8 cellular contexts compared by ENCODE assay signal in genomic region chr19:10402441-10403038, GRCh38. TPM values are rescaled to one million over a fixed set of nuclear protein-coding genes. Genes with fewer than 3 reads are reported as not detected.
A peak's percentile ranks its signal among the peaks of the same experiment; 100 is the strongest.
DNase-seq lines count a peak whose midpoint lies in the region; TF ChIP-seq lines count a peak whose summit lies in the region.

No MANE protein-coding gene starts in this region.

- H3K4me2 ChIP-seq in SU-DHL-6 (ENCODE audit: low read depth, low read length, poor library complexity, severe bottlenecking) = peak overlapping the region; percentile 97

- intact Hi-C loops in esophagus squamous epithelium (cut with DNase I) (loop anchor here (10.0 kb wide), 1 partner anchor 172 kb away; no protein-coding TSS in a partner anchor), ovary (cut with DNase I) (loop anchor here in 1 of 4 donors (10.0 kb wide), 1 partner anchor 162 kb away; the partner anchor contains the start of genes CDKN2D and KRI1)

- H4K20me1 ChIP-seq in SU-DHL-6 (ENCODE audit: low read depth, low read length) = no peaks in the 10 kb centered on the region; the same call in 1 of the 2 replicates

- H3K79me2 ChIP-seq in SU-DHL-6 (ENCODE audit: insufficient read depth, low read length) = peaks cover 53% of the 10 kb centered on the region

- DNase-seq in NCI-H82 (lab: John Stamatoyannopoulos, UW) (peak; percentile 53), NCI-H82 treated with DMSO at 0.1 percent for 48 hours (lab: John Stamatoyannopoulos, UW; ENCODE audit: unreplicated experiment) (no peak), esophagus squamous epithelium (lab: John Stamatoyannopoulos, UW) (no peak), ovary (no peak), RPMI8226 (no peak), NCI-H1105 treated with DMSO at 0.1 percent for 48 hours (lab: John Stamatoyannopoulos, UW) (no peak), GOT3 (lab: John Stamatoyannopoulos, UW) (no peak)

- no peak for TF ChIP-seq EP300 in ovary (IDR thresholded peaks at IDR 0.05)

- TF ChIP-seq CTCF in SU-DHL-6 (IDR thresholded peaks at IDR 0.05; ENCODE audit: insufficient read depth, low read length, poor library complexity, severe bottlenecking) (no peak), esophagus squamous epithelium (IDR thresholded peaks at IDR 0.05) (no peak), ovary (IDR thresholded peaks at IDR 0.05) (no peak)

- H3K4me1 ChIP-seq in esophagus squamous epithelium (peaks cover 27 to 90% (median 37%) of the 10 kb centered on the region in 3 donors), ovary (ENCODE audit: insufficient read depth) (peaks cover 14% of the 10 kb centered on the region)

- H3K4me3 ChIP-seq in SU-DHL-6 (ENCODE audit: insufficient read depth, low read length, poor library complexity, severe bottlenecking) = peak overlapping the region; percentile 82
- H3K4me3 ChIP-seq in esophagus squamous epithelium = peak overlapping the region; percentile 67 to 93 (median 70)
- H3K4me3 ChIP-seq in ovary = peak overlapping the region; percentile 86

- H3K27ac ChIP-seq in SU-DHL-6 (ENCODE audit: low read depth, low read length) = peak overlapping the region; percentile 36
- H3K27ac ChIP-seq in esophagus squamous epithelium = peak overlapping the region; percentile 74 to 90 (median 86)
- H3K27ac ChIP-seq in ovary = peak overlapping the region in 1 of 2 donors; percentile 71

- no peaks in the 10 kb centered on the region for H3K27me3 ChIP-seq in SU-DHL-6 (ENCODE audit: low read length)
- peaks cover 0 to 35% (median 2%) of the 10 kb centered on the region in 4 donors for H3K27me3 ChIP-seq in esophagus squamous epithelium
- no peaks in the 10 kb centered on the region for H3K27me3 ChIP-seq in ovary

- H3K9me3 ChIP-seq in SU-DHL-6 (ENCODE audit: insufficient read depth, low read length) (no peaks in the 10 kb centered on the region), esophagus squamous epithelium (no peaks in the 10 kb centered on the region), ovary (no peaks in the 10 kb centered on the region)

- TF ChIP-seq POLR2A in esophagus squamous epithelium (IDR thresholded peaks at IDR 0.05) = no peak
- TF ChIP-seq POLR2A in ovary (IDR thresholded peaks at IDR 0.05) = no peak

- H3K36me3 ChIP-seq in SU-DHL-6 (ENCODE audit: low read length) (no peaks in the 10 kb centered on the region), esophagus squamous epithelium (peaks cover 0 to 28% (median 0%) of the 10 kb centered on the region in 3 donors), ovary (no peaks in the 10 kb centered on the region)

- 0 to 1% methylated on average over 15 of the region's 15 CpGs for WGBS in esophagus squamous epithelium, 2 donors
- WGBS in ovary, 3 donors = 1% methylated on average over 15 of the region's 15 CpGs

- H3K9me2 ChIP-seq in SU-DHL-6 (replicated peaks; ENCODE audit: insufficient read depth, low read length) = no peaks in the 10 kb centered on the region

- H2AFZ ChIP-seq in SU-DHL-6 (ENCODE audit: low read depth, low read length, severe bottlenecking) = no peak overlapping the region

- peak overlapping the region; percentile 90 for H3K9ac ChIP-seq in SU-DHL-6 (ENCODE audit: low read length)

- H3F3A ChIP-seq in SU-DHL-6 (ENCODE audit: insufficient read depth) = peaks cover 12% of the 10 kb centered on the region; the same call in 1 of the 2 replicates

RNA-seq across cellular contexts. Expression of gene CDC37, which starts 0.8 kb away (rescaled TPM):
- total RNA-seq in esophagus squamous epithelium (100 to 1,000 TPM; 128 to 171 (median 152) TPM), ovary (100 to 1,000 TPM in 5 of 7 donors, 10 to 100 TPM in 2; 81.3 to 123 (median 113) TPM)
- polyA plus RNA-seq in ovary = 100 to 1,000 TPM; 117 to 180 TPM

RNA-seq across cellular contexts. Expression of gene PDE4A, which starts 17.8 kb away (rescaled TPM):
- total RNA-seq in esophagus squamous epithelium (1 to 10 TPM in 3 of 4 donors, under 1 TPM in 1; 0.87 to 7.1 (median 2.3) TPM), ovary (1 to 10 TPM in 6 of 7 donors, under 1 TPM in 1; 0.71 to 4.8 (median 3.0) TPM)
- 1 to 10 TPM; 2.1 to 2.6 TPM for polyA plus RNA-seq in ovary

RNA-seq across cellular contexts. Expression of gene TYK2, which starts 22.2 kb away (rescaled TPM):
- total RNA-seq in esophagus squamous epithelium = 10 to 100 TPM; 41.8 to 74.2 (median 50.7) TPM
- 100 to 1,000 TPM in 1 of 7 donors, 10 to 100 TPM in 6; 55.4 to 118 (median 81.6) TPM for total RNA-seq in ovary
- 10 to 100 TPM; 62.7 to 73.2 TPM for polyA plus RNA-seq in ovary
